9 cellular contexts compared by ENCODE assay signal in the genomic region with DNA sequence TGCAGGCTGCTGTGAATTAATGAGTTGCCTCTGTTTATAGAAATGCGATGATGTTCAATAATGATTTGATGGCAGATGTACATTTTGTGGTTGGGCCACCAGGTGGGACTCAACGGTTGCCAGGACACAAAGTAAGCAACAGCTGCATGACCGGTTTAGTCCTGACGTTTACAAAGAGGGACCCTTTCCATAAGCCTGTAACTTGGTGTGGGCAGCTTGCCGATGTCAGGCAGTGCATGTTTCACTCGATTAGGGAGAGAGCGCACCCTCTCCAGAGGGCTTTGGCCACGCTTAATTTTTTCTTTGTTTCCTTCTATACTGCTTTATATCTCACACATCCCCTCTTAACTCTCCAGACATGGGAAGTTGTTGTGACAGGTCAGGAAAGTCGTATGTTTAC.
DNase-seq lines count a peak whose midpoint lies in the region; ATAC-seq and TF ChIP-seq lines count a peak whose summit lies in the region.
"Had no signal": no experiment of that assay in that cellular context is flagged by ENCODE, and none has a peak within 500 bp of the region (broad histone marks: within the 10 kb centered on the region; RNA-seq: fewer than 3 reads in every experiment).

No MANE protein-coding gene starts in this region.

- no peaks in the 10 kb centered on the region for H3K9me3 Mint-ChIP-seq in stimulated activated naive B cell treated with anti-CD40 and anti-IgM and Interleukin-4, amounts not matched to agents 10 μg/mL and 1 μg/mL and 100 μg/mL, for 72 hours

- H3K4me1 ChIP-seq in KMS-11 (ENCODE audit: low read depth, poor library complexity, severe bottlenecking) (peaks cover 40% of the 10 kb centered on the region), iPS-18a (ENCODE audit: control insufficient read depth, low read depth, low read length) (peaks cover 43% of the 10 kb centered on the region)

- H2AFZ ChIP-seq in KMS-11 (ENCODE audit: low read depth): no peak overlapping the region

- H3K9ac ChIP-seq in KMS-11 (peak overlapping the region; percentile 76), iPS-18a (ENCODE audit: low read length) (no peak overlapping the region)

- TF ChIP-seq CTCF in KMS-11 (conservative IDR thresholded peaks at IDR 0.05; ENCODE audit: low read depth, low read length): no peak

- H4K20me1 ChIP-seq in KMS-11 (ENCODE audit: insufficient read depth): no peaks in the 10 kb centered on the region

- H3K4me2 ChIP-seq in KMS-11: peak overlapping the region; percentile 93

- no peaks in the 10 kb centered on the region for H3K27me3 ChIP-seq in KMS-11 (ENCODE audit: insufficient read depth, low read depth)
- no peaks in the 10 kb centered on the region for H3K27me3 ChIP-seq in iPS-18a (ENCODE audit: control insufficient read depth, insufficient read depth, low read length)

- no peaks in the 10 kb centered on the region for H3K36me3 ChIP-seq in KMS-11 (ENCODE audit: insufficient read depth)
- H3K36me3 ChIP-seq in iPS-18a (ENCODE audit: control insufficient read depth, low read depth, low read length): peaks cover 26% of the 10 kb centered on the region

- peaks cover 71% of the 10 kb centered on the region for H3K79me2 ChIP-seq in KMS-11 (ENCODE audit: insufficient read depth, low read depth)

- H3K27me3 Mint-ChIP-seq in stimulated activated naive B cell treated with anti-CD40 and anti-IgM and Interleukin-4, amounts not matched to agents 10 μg/mL and 1 μg/mL and 100 μg/mL, for 72 hours: no peaks in the 10 kb centered on the region

- peak overlapping the region; percentile 0 for H3K27ac Mint-ChIP-seq in stimulated activated naive B cell treated with anti-CD40 and anti-IgM and Interleukin-4, amounts not matched to agents 10 μg/mL and 1 μg/mL and 100 μg/mL, for 72 hours

- H3K27ac ChIP-seq in KMS-11: peak overlapping the region; percentile 93
- H3K27ac ChIP-seq in iPS-18a (ENCODE audit: low read length): peak overlapping the region; percentile 44

- no peak for ATAC-seq in stimulated activated naive B cell treated with anti-CD40 and anti-IgM and Interleukin-4, amounts not matched to agents 10 μg/mL and 1 μg/mL and 100 μg/mL, for 72 hours (replicated peaks)
- ATAC-seq in HG02885 (IDR thresholded peaks at IDR 0.05; ENCODE audit: poor library complexity, unreplicated experiment) (no peak), HG03571 (IDR thresholded peaks at IDR 0.05; ENCODE audit: unreplicated experiment) (no peak), HG03280 (IDR thresholded peaks at IDR 0.05; ENCODE audit: unreplicated experiment) (no peak)
- ATAC-seq: Panc1 had no signal

- H3K36me3 Mint-ChIP-seq in stimulated activated naive B cell treated with anti-CD40 and anti-IgM and Interleukin-4, amounts not matched to agents 10 μg/mL and 1 μg/mL and 100 μg/mL, for 72 hours: peaks cover 4 to 5% of the 10 kb centered on the region in 2 donors

- H3K4me3 ChIP-seq in KMS-11 (IDR thresholded peaks at IDR 0.05; ENCODE audit: insufficient read depth, low read depth, low read length) (no peak overlapping the region), iPS-18a (ENCODE audit: low read length) (no peak overlapping the region)

- DNase-seq in SHP77 (lab: John Stamatoyannopoulos, UW): peak; percentile 94 to 98
- no peak for DNase-seq in stimulated activated naive B cell treated with anti-CD40 and anti-IgM and Interleukin-4, amounts not matched to agents 10 μg/mL and 1 μg/mL and 100 μg/mL, for 72 hours
- DNase-seq in activated CD4-positive, alpha-beta T cell treated with anti-CD3 and anti-CD28 coated beads for 1 hour: no peak

- peak overlapping the region in 1 of 2 donors; percentile 47 for H3K4me3 Mint-ChIP-seq in stimulated activated naive B cell treated with anti-CD40 and anti-IgM and Interleukin-4, amounts not matched to agents 10 μg/mL and 1 μg/mL and 100 μg/mL, for 72 hours

- peaks cover 13 to 21% of the 10 kb centered on the region in 2 donors for H3K4me1 Mint-ChIP-seq in stimulated activated naive B cell treated with anti-CD40 and anti-IgM and Interleukin-4, amounts not matched to agents 10 μg/mL and 1 μg/mL and 100 μg/mL, for 72 hours

- H3K9me3 ChIP-seq in iPS-18a (ENCODE audit: control insufficient read depth, low read depth, low read length): no peaks in the 10 kb centered on the region

Comparison
In these comparisons a context has a peak if more than half of its experiments do, and no peak if none do; other contexts are left out.
1. DNase-seq: peak in SHP77 (2 of 2); none in stimulated activated naive B cell treated with anti-CD40 and anti-IgM and Interleukin-4, amounts not matched to agents 10 μg/mL and 1 μg/mL and 100 μg/mL, for 72 hours (single experiment) and activated CD4-positive, alpha-beta T cell treated with anti-CD3 and anti-CD28 coated beads for 1 hour (single experiment).